Comparison of ENCODE assay signal across 11 cellular contexts in the genomic region with DNA sequence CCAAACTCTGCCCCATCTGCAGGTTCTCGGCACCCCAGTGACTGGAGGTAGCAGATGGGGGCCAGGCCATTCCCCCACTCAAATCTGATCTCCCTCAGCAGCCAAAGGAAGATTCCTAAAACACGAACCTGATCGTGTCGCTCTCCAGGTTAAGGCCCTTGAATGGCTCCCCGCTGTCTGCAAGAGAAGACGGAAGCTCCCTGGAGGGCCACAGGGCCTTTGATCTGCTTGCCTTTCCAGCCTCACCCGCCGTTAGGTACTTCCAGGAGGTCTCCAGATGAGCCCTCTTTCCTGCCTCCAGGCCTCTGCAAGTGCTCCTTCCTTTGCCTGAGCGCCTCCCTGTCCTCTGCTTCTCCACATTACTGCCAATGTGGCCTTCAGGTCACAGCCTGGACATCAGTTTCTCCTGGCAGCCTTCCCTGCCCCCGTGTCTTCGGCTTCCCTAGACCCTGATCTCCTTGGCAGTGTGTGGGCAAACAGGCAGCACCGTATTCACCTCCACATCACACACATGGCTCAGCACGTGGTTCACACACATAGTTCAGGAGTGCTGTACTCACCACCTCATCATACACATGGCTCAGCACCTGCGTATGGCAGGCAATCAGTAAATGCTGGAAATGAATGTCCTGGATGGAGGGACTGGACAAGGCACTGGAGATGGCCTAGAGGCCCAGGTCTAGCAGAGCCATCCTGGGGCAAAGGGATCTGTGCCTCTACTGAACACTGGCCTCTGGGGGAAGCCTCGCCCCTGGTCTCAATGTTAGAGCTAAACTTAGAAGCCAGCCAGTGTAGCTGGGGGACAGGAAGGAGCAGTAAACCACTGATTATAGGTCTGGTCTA. TPM values are rescaled to one million over a fixed set of nuclear protein-coding genes. Genes with fewer than 3 reads are reported as not detected.
DNase-seq lines count a peak whose midpoint lies in the region; ATAC-seq and TF ChIP-seq lines count a peak whose summit lies in the region.
"Had no signal": no experiment of that assay in that cellular context is flagged by ENCODE, and none has a peak within 500 bp of the region (broad histone marks: within the 10 kb centered on the region; RNA-seq: fewer than 3 reads in every experiment).

No MANE protein-coding gene starts in this region.

- H3K36me3 ChIP-seq in KMS-11 (ENCODE audit: insufficient read depth) (no peaks in the 10 kb centered on the region), breast epithelium (no peaks in the 10 kb centered on the region), lower lobe of right lung (peaks cover 57% of the 10 kb centered on the region), thyroid gland (peaks cover 6 to 15% of the 10 kb centered on the region in 2 donors)

- H3K9ac ChIP-seq in KMS-11, result peak overlapping the region; percentile 82; the same call in 1 of the 2 replicates

- H3K9me3 ChIP-seq in breast epithelium (no peaks in the 10 kb centered on the region), lower lobe of right lung (no peaks in the 10 kb centered on the region), thyroid gland (no peaks in the 10 kb centered on the region)

- H2AFZ ChIP-seq in KMS-11 (ENCODE audit: low read depth), result peak overlapping the region; percentile 41

- peaks cover 57% of the 10 kb centered on the region for H3K4me1 ChIP-seq in KMS-11 (ENCODE audit: low read depth, poor library complexity, severe bottlenecking)
- peaks cover 21 to 31% of the 10 kb centered on the region in 2 donors for H3K4me1 ChIP-seq in breast epithelium
- H3K4me1 ChIP-seq in lower lobe of right lung, result peaks cover 57% of the 10 kb centered on the region
- peaks cover 13 to 35% of the 10 kb centered on the region in 2 donors for H3K4me1 ChIP-seq in thyroid gland

- H3K4me2 ChIP-seq in KMS-11, result peak overlapping the region; percentile 98

- DNase-seq in breast epithelium (ENCODE audit: low spot score in 2 of 2) (no peak), lower lobe of right lung (no peak), thyroid gland (no peak), HCEC 1CT (no peak), HK-2 (ENCODE audit: unreplicated experiment) (no peak), D341Med (ENCODE audit: low spot score) (no peak)
- DNase-seq: activated CD8-positive, alpha-beta memory T cell treated with anti-CD3 and anti-CD28 coated beads, Interleukin-2, amount 50 U/mL, for 4 hours; cortex of kidney; NCI-H187; stimulated activated CD4-positive, alpha-beta T cell treated with anti-CD3 and anti-CD28 coated beads, Interleukin-2, amount 100 ng/mL, for 24 hours had no signal

- TF ChIP-seq POLR2A in breast epithelium (IDR thresholded peaks at IDR 0.05), result no peak
- TF ChIP-seq POLR2A in thyroid gland (IDR thresholded peaks at IDR 0.05), result no peak

- TF ChIP-seq CTCF in KMS-11 (conservative IDR thresholded peaks at IDR 0.05; ENCODE audit: low read depth, low read length), result no peak
- TF ChIP-seq CTCF in breast epithelium (IDR thresholded peaks at IDR 0.05), result no peak
- TF ChIP-seq CTCF in lower lobe of right lung (IDR thresholded peaks at IDR 0.05), result no peak
- TF ChIP-seq CTCF in thyroid gland (IDR thresholded peaks at IDR 0.05), result no peak

- no peak for ATAC-seq in lower lobe of right lung

- no peaks in the 10 kb centered on the region for H3K79me2 ChIP-seq in KMS-11 (ENCODE audit: insufficient read depth, low read depth)

- no peaks in the 10 kb centered on the region for H3K27me3 ChIP-seq in KMS-11 (ENCODE audit: insufficient read depth, low read depth)
- H3K27me3 ChIP-seq in breast epithelium, result no peaks in the 10 kb centered on the region
- no peaks in the 10 kb centered on the region for H3K27me3 ChIP-seq in lower lobe of right lung (ENCODE audit: low read depth)
- no peaks in the 10 kb centered on the region for H3K27me3 ChIP-seq in thyroid gland

- H3K27ac ChIP-seq in KMS-11 (peak overlapping the region; percentile 88), breast epithelium (peak overlapping the region; percentile 85 to 90), lower lobe of right lung (peak overlapping the region; percentile 78), thyroid gland (peak overlapping the region in 2 of 3 donors; percentile 59 to 74)

- intact Hi-C loops in breast epithelium (cut with DNase I; ENCODE audit: low total_unique reads), result no loop called here
- intact Hi-C loops in lower lobe of right lung (cut with DNase I), result no loop called here
- intact Hi-C loops in thyroid gland (cut with DNase I), result no loop called here

- 90 to 96% methylated on average over 14 of the region's 15 CpGs for WGBS in thyroid gland, 2 donors

- H3K4me3 ChIP-seq in KMS-11 (IDR thresholded peaks at IDR 0.05; ENCODE audit: insufficient read depth, low read depth, low read length) (no peak overlapping the region), breast epithelium (no peak overlapping the region), lower lobe of right lung (no peak overlapping the region), thyroid gland (replicated peaks in 1 of 3) (no peak overlapping the region)

- no peaks in the 10 kb centered on the region for H4K20me1 ChIP-seq in KMS-11 (ENCODE audit: insufficient read depth)

RNA-seq across cellular contexts. Expression of a gene that starts 26.4 kb away (rescaled TPM):
- total RNA-seq in breast epithelium, result 10 to 100 TPM in 1 of 3 donors, 1 to 10 TPM in 2; 7.5 to 10.7 (median 8.2) TPM
- total RNA-seq in lower lobe of right lung, result 35.4 TPM
- 10 to 100 TPM; 23.6 to 44.3 (median 34.8) TPM for total RNA-seq in thyroid gland
